8 cellular contexts compared by ENCODE assay signal in the genomic region with DNA sequence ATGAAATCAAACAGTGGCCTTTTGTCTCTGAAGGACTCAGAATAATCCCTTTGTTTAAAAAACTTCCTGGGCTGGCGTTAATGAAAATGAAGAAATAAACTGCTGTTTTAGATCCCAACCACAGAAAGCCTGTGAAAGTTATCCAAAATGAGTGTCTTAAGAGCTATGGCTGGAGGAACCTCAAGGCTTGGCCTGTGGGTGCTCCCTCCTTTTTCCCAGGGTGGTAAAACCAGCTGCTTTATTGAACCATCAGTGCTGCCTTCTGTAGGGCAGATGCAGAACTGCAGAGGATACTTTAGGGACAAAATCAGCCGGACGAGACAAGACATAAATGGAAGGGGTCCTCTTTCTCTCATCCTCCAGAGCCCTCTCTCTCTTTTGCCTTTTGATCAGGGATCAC.
DNase-seq lines count a peak whose midpoint lies in the region; ATAC-seq, FAIRE-seq and TF ChIP-seq lines count a peak whose summit lies in the region.

No MANE protein-coding gene starts in this region.

- H3K36me3 Mint-ChIP-seq in CD4-positive, alpha-beta T cell (ENCODE audit: low read depth), result peaks cover 95% of the 10 kb centered on the region

- intact Hi-C loops in CD4-positive, alpha-beta T cell (cut with DNase I, micrococcal nuclease), result no loop called here

- no peaks in the 10 kb centered on the region for H3K27me3 Mint-ChIP-seq in CD4-positive, alpha-beta T cell

- POLR2A ChIA-PET in CD4-positive, alpha-beta T cell (lab: Charles Lee), result no interaction called here

- H3K9me3 Mint-ChIP-seq in CD4-positive, alpha-beta T cell, result no peaks in the 10 kb centered on the region

- H3K9me3 ChIP-seq in CD4-positive, alpha-beta T cell (ENCODE audit: control insufficient read depth, low read length), result no peaks in the 10 kb centered on the region

- CTCF ChIA-PET in CD4-positive, alpha-beta T cell (lab: Charles Lee), result interaction anchor here (0.6 to 1.2 kb wide), 4 partner anchors 9 to 21 kb away, joined by 3 read pairs; no protein-coding TSS in a partner anchor

- no peak overlapping the region for H3K27ac ChIP-seq in CD4-positive, alpha-beta T cell (ENCODE audit: low read depth, low read length)

- H3K27ac Mint-ChIP-seq in CD4-positive, alpha-beta T cell, result no peak overlapping the region

- DNase-seq in AG08395 (ENCODE audit: low spot score) (peak; percentile 19), GM12891 (ENCODE audit: insufficient read length, low spot score) (peak; percentile 6), iPS DF 19.7 (ENCODE audit: low read depth, low spot score) (peak; percentile 12), LoVo (ENCODE audit: low spot score) (no peak), NCI-H1092 treated with DMSO at 0.1 percent for 48 hours (lab: John Stamatoyannopoulos, UW) (no peak), RCC 7860 (ENCODE audit: low spot score) (no peak)
- DNase-seq in CD4-positive, alpha-beta T cell, result no peak

- TF ChIP-seq POLR2A in GM12891 (IDR thresholded peaks at IDR 0.05; ENCODE audit: low read depth, low read length), result no peak

- ATAC-seq in SK-N-SH treated with all-trans-retinoic acid at 6 μM for 48 hours, result peak; percentile 60; the same call in 2 of the 3 replicates
- no peak for ATAC-seq in CD4-positive, alpha-beta T cell (ENCODE audit: poor library complexity)

- FAIRE-seq in GM12891 (lab: Jason Lieb, UNC) (peak; percentile 23), RCC 7860 (lab: Jason Lieb, UNC) (no peak)

- no peaks in the 10 kb centered on the region for H3K4me1 Mint-ChIP-seq in CD4-positive, alpha-beta T cell (ENCODE audit: low read depth)

- no peaks in the 10 kb centered on the region for H3K27me3 ChIP-seq in CD4-positive, alpha-beta T cell (ENCODE audit: control insufficient read depth, insufficient read depth, low read length)

- no peak overlapping the region for H3K4me3 Mint-ChIP-seq in CD4-positive, alpha-beta T cell

- no peak for TF ChIP-seq CTCF in CD4-positive, alpha-beta T cell (IDR thresholded peaks at IDR 0.05)

TF ChIP-seq in GM12891, 5 proteins besides CTCF, POLR2A, EP300 and RAD21:
- TF ChIP-seq SPI1 (IDR thresholded peaks at IDR 0.05; ENCODE audit: low read depth, low read length), result no peak
- TF ChIP-seq PAX5 (IDR thresholded peaks at IDR 0.05; ENCODE audit: insufficient read depth, low read length, severe bottlenecking), result no peak
- no peak for TF ChIP-seq TAF1 (IDR thresholded peaks at IDR 0.05; ENCODE audit: low read depth, low read length)
- no peak for TF ChIP-seq POLR2AphosphoS5 (IDR thresholded peaks at IDR 0.05; ENCODE audit: low read depth, low read length)
- no peak for TF ChIP-seq POU2F2 (IDR thresholded peaks at IDR 0.05; ENCODE audit: low read depth, low read length)

TF ChIP-seq in SK-N-SH treated with all-trans-retinoic acid at 6 μM for 48 hours, 23 proteins besides CTCF, POLR2A, EP300 and RAD21:
- no peak for TF ChIP-seq CSDC2 (CRISPR knock-in tag; IDR thresholded peaks at IDR 0.05)
- TF ChIP-seq PPARA (CRISPR knock-in tag; IDR thresholded peaks at IDR 0.05; ENCODE audit: borderline replicate concordance), result no peak
- TF ChIP-seq POU6F1 (CRISPR knock-in tag; IDR thresholded peaks at IDR 0.05; ENCODE audit: borderline replicate concordance, low read depth), result no peak
- TF ChIP-seq, protein P1, sequence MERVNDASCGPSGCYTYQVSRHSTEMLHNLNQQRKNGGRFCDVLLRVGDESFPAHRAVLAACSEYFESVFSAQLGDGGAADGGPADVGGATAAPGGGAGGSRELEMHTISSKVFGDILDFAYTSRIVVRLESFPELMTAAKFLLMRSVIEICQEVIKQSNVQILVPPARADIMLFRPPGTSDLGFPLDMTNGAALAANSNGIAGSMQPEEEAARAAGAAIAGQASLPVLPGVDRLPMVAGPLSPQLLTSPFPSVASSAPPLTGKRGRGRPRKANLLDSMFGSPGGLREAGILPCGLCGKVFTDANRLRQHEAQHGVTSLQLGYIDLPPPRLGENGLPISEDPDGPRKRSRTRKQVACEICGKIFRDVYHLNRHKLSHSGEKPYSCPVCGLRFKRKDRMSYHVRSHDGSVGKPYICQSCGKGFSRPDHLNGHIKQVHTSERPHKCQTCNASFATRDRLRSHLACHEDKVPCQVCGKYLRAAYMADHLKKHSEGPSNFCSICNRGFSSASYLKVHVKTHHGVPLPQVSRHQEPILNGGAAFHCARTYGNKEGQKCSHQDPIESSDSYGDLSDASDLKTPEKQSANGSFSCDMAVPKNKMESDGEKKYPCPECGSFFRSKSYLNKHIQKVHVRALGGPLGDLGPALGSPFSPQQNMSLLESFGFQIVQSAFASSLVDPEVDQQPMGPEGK (CRISPR knock-in tag; IDR thresholded peaks at IDR 0.05; ENCODE audit: borderline replicate concordance), result no peak
- TF ChIP-seq GLIS3 (CRISPR knock-in tag; IDR thresholded peaks at IDR 0.05), result no peak
- TF ChIP-seq, protein P2, sequence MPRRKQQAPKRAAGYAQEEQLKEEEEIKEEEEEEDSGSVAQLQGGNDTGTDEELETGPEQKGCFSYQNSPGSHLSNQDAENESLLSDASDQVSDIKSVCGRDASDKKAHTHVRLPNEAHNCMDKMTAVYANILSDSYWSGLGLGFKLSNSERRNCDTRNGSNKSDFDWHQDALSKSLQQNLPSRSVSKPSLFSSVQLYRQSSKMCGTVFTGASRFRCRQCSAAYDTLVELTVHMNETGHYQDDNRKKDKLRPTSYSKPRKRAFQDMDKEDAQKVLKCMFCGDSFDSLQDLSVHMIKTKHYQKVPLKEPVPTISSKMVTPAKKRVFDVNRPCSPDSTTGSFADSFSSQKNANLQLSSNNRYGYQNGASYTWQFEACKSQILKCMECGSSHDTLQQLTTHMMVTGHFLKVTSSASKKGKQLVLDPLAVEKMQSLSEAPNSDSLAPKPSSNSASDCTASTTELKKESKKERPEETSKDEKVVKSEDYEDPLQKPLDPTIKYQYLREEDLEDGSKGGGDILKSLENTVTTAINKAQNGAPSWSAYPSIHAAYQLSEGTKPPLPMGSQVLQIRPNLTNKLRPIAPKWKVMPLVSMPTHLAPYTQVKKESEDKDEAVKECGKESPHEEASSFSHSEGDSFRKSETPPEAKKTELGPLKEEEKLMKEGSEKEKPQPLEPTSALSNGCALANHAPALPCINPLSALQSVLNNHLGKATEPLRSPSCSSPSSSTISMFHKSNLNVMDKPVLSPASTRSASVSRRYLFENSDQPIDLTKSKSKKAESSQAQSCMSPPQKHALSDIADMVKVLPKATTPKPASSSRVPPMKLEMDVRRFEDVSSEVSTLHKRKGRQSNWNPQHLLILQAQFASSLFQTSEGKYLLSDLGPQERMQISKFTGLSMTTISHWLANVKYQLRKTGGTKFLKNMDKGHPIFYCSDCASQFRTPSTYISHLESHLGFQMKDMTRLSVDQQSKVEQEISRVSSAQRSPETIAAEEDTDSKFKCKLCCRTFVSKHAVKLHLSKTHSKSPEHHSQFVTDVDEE (CRISPR knock-in tag; IDR thresholded peaks at IDR 0.05), result no peak
- no peak for TF ChIP-seq SNAI2 (CRISPR knock-in tag; IDR thresholded peaks at IDR 0.05)
- no peak for TF ChIP-seq TOX (CRISPR knock-in tag; IDR thresholded peaks at IDR 0.05; ENCODE audit: borderline replicate concordance)
- no peak for TF ChIP-seq TCF4 (CRISPR knock-in tag; IDR thresholded peaks at IDR 0.05; ENCODE audit: borderline replicate concordance)
- no peak for TF ChIP-seq RARB (CRISPR knock-in tag; IDR thresholded peaks at IDR 0.05)
- TF ChIP-seq ZNF8 (CRISPR knock-in tag; IDR thresholded peaks at IDR 0.05), result no peak
- no peak for TF ChIP-seq CSRNP3 (CRISPR knock-in tag; IDR thresholded peaks at IDR 0.05)
- TF ChIP-seq ESRRG (CRISPR knock-in tag; IDR thresholded peaks at IDR 0.05), result no peak
- TF ChIP-seq ZC3H10 (CRISPR knock-in tag; IDR thresholded peaks at IDR 0.05), result no peak
- no peak for TF ChIP-seq BACH2 (CRISPR knock-in tag; IDR thresholded peaks at IDR 0.05; ENCODE audit: borderline replicate concordance)
- no peak for TF ChIP-seq CREB5 (CRISPR knock-in tag; IDR thresholded peaks at IDR 0.05; ENCODE audit: low read depth)
- TF ChIP-seq OSR1 (CRISPR knock-in tag; IDR thresholded peaks at IDR 0.05), result no peak
- TF ChIP-seq ARNTL (CRISPR knock-in tag; IDR thresholded peaks at IDR 0.05; ENCODE audit: borderline replicate concordance, low read depth), result no peak

Comparison
In these comparisons a context has a peak if more than half of its experiments do, and no peak if none do; other contexts are left out.
1. DNase-seq: peak in AG08395 (single experiment), GM12891 (single experiment) and iPS DF 19.7 (single experiment); none in CD4-positive, alpha-beta T cell (0 of 10), LoVo (single experiment), NCI-H1092 treated with DMSO at 0.1 percent for 48 hours (single experiment) and RCC 7860 (single experiment).